In genomic region chr4:169080970-169081369, GRCh38 we compare ENCODE assay signal across 9 cellular contexts.
DNase-seq lines count a peak whose midpoint lies in the region; ATAC-seq, FAIRE-seq and TF ChIP-seq lines count a peak whose summit lies in the region.
"Had no signal": no experiment of that assay in that cellular context is flagged by ENCODE, and none has a peak within 500 bp of the region (broad histone marks: within the 10 kb centered on the region; RNA-seq: fewer than 3 reads in every experiment).

No MANE protein-coding gene starts in this region.

- WGBS in pancreas, 2 donors, result 4% methylated on average over 2 of the region's 2 CpGs

- H3K27ac ChIP-seq in duodenal mucosa (ENCODE audit: low read depth, low read length), result peak overlapping the region; percentile 24
- peak overlapping the region in 1 of 4 donors; percentile 25 for H3K27ac ChIP-seq in pancreas

- H3K9me3 ChIP-seq in duodenal mucosa (ENCODE audit: control insufficient read depth in 1 of 2, low read length in 2 of 2) (no peaks in the 10 kb centered on the region), pancreas (no peaks in the 10 kb centered on the region), BE2C (no peaks in the 10 kb centered on the region)

- DNase-seq in GM03348 (ENCODE audit: low spot score), result peak; percentile 43
- DNase-seq in pancreas, result no peak
- no peak for DNase-seq in BE2C
- no peak for DNase-seq in Kasumi-1 (lab: John Stamatoyannopoulos, UW)
- DNase-seq: activated naive CD8-positive, alpha-beta T cell treated with anti-CD3 and anti-CD28 coated beads, Interleukin-2, amount 10 ng/mL, durations not matched to agents 7 days and 5 days had no signal

- intact Hi-C loops in pancreas (cut with DNase I), result no loop called here

- TF ChIP-seq CTCF in pancreas (IDR thresholded peaks at IDR 0.05), result no peak
- no peak for TF ChIP-seq CTCF in BE2C (IDR thresholded peaks at IDR 0.05; ENCODE audit: low read depth, low read length)

- FAIRE-seq in pancreas (lab: Jason Lieb, UNC), result no peak

- no peaks in the 10 kb centered on the region for H3K27me3 ChIP-seq in duodenal mucosa (ENCODE audit: control insufficient read depth in 1 of 2, insufficient read depth in 2 of 2, low read length in 2 of 2)
- no peaks in the 10 kb centered on the region for H3K27me3 ChIP-seq in pancreas
- H3K27me3 ChIP-seq in BE2C, result no peaks in the 10 kb centered on the region

- peaks cover 7 to 12% of the 10 kb centered on the region in 2 donors for H3K4me1 ChIP-seq in duodenal mucosa (ENCODE audit: control insufficient read depth in 1 of 2, insufficient read depth in 2 of 2, low read length in 2 of 2)
- peaks cover 0 to 9% (median 0%) of the 10 kb centered on the region in 3 donors for H3K4me1 ChIP-seq in pancreas
- peaks cover 29% of the 10 kb centered on the region for H3K4me1 ChIP-seq in BE2C

- ATAC-seq in HG03469 (IDR thresholded peaks at IDR 0.05; ENCODE audit: unreplicated experiment) (peak; percentile 8), pancreas (peak in 3 of 4 donors; percentile 37 to 63 (median 50)), GM21367 (IDR thresholded peaks at IDR 0.05; ENCODE audit: unreplicated experiment) (no peak), HG03045 (IDR thresholded peaks at IDR 0.05; ENCODE audit: unreplicated experiment) (no peak)

- no peak overlapping the region for H3K4me3 ChIP-seq in duodenal mucosa (ENCODE audit: low read depth in 1 of 2, low read length in 2 of 2)
- no peak overlapping the region for H3K4me3 ChIP-seq in pancreas
- no peak overlapping the region for H3K4me3 ChIP-seq in BE2C (ENCODE audit: low read depth, low read length)

- no peak overlapping the region for H3K9ac ChIP-seq in duodenal mucosa (ENCODE audit: low read depth in 1 of 2, low read length in 2 of 2)

- H3K36me3 ChIP-seq in duodenal mucosa (ENCODE audit: control insufficient read depth in 1 of 2, insufficient read depth in 2 of 2, low read length in 2 of 2) (no peaks in the 10 kb centered on the region), pancreas (no peaks in the 10 kb centered on the region), BE2C (no peaks in the 10 kb centered on the region)

Comparison
In these comparisons a context has a peak if more than half of its experiments do, and no peak if none do; other contexts are left out.
1. ATAC-seq: peak in HG03469 (single experiment) and pancreas (3 of 4); none in GM21367 (single experiment) and HG03045 (single experiment).